In the genomic region with DNA sequence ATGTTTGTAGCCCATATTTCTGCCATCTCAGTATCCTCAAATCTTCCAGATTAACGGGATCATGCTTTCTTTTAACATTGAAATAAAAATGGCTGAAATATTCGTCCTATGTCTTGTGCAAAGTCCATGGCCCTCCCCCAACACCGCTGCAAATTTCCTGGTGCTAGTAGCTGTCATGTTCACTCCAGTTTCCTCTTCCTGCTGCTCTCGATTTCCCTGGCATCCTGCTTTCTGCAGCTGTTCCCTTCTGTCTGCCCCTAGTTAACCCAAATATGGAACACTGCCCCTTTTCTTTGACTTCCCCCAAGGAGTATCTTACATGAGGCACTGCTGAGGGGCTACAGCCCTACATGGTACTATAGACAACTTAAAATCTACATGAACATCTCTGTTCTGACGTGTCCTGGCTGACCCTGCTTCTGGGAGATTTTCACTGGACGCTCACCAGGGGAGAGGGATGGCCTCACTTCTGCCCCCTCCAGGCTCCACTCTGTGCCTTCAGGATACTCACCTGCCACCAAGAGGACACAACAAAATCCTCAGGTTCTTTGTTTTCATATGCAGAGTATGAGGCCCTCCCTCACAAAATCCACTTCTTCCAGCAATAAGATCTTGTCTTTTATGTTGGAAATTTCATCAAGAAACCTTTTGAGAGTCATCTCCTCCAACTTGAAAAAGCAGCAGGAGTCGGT, we compare ENCODE assay signal across 11 cellular contexts. TPM values are rescaled to one million over a fixed set of nuclear protein-coding genes. Genes with fewer than 3 reads are reported as not detected.
DNase-seq lines count a peak whose midpoint lies in the region; ATAC-seq, FAIRE-seq and TF ChIP-seq lines count a peak whose summit lies in the region.
"Had no signal": no experiment of that assay in that cellular context is flagged by ENCODE, and none has a peak within 500 bp of the region (broad histone marks: within the 10 kb centered on the region; RNA-seq: fewer than 3 reads in every experiment).

No MANE protein-coding gene starts in this region.

- H3K9me3 Mint-ChIP-seq in GM23338 (no peaks in the 10 kb centered on the region; the same call in 2 of the 3 replicates), glutamatergic neuron (ENCODE audit: unreplicated experiment) (peaks cover 3% of the 10 kb centered on the region)
- H3K9me3 Mint-ChIP-seq: activated CD4-positive, alpha-beta memory T cell treated with anti-CD3 and anti-CD28 coated beads for 36 hours had no signal

- TF ChIP-seq CTCF in A549 (IDR thresholded peaks at IDR 0.05) (peak; percentile 21; the same call in 1 of the 3 replicates), GM23338 (conservative IDR thresholded peaks at IDR 0.05; ENCODE audit: low read depth in 2 of 2) (peak; percentile 75 to 87), Panc1 (IDR thresholded peaks at IDR 0.05) (peak; percentile 68), glutamatergic neuron (IDR thresholded peaks at IDR 0.05; ENCODE audit: partially characterized antibody, unreplicated experiment) (peak; percentile 23)

- no peak overlapping the region for H3K27ac ChIP-seq in A549
- peak overlapping the region; percentile 42 for H3K27ac ChIP-seq in GM23338 (ENCODE audit: low read depth)
- H3K27ac ChIP-seq in Panc1 (ENCODE audit: low read length), result no peak overlapping the region

- H3K4me1 ChIP-seq in A549, result no peaks in the 10 kb centered on the region
- peaks cover 17% of the 10 kb centered on the region for H3K4me1 ChIP-seq in GM23338 (ENCODE audit: insufficient read depth)
- H3K4me1 ChIP-seq in Panc1 (ENCODE audit: control insufficient read depth, insufficient read depth, low read length), result no peaks in the 10 kb centered on the region

- ATAC-seq in A549, result peak; percentile 73 to 93; a peak in 5 of 6 replicates
- ATAC-seq in GM23338, result peak; percentile 99
- ATAC-seq in Panc1, result peak; percentile 76
- ATAC-seq in HG03571 (IDR thresholded peaks at IDR 0.05; ENCODE audit: unreplicated experiment), result no peak

- intact Hi-C loops in Panc1 (cut with micrococcal nuclease; ENCODE audit: unreplicated experiment), result no loop called here

- H3F3A ChIP-seq in GM23338 (replicated peaks; ENCODE audit: low read depth), result no peaks in the 10 kb centered on the region; the same call in 1 of the 2 replicates

- no peak for FAIRE-seq in A549 (lab: Jason Lieb, UNC)

- H3K27me3 Mint-ChIP-seq in GM23338 (ENCODE audit: insufficient read depth, low read depth, poor library complexity) (peaks cover 2% of the 10 kb centered on the region), glutamatergic neuron (ENCODE audit: unreplicated experiment) (no peaks in the 10 kb centered on the region)
- H3K27me3 Mint-ChIP-seq: activated CD4-positive, alpha-beta memory T cell treated with anti-CD3 and anti-CD28 coated beads for 36 hours had no signal

- H3K36me3 Mint-ChIP-seq in GM23338 (ENCODE audit: low read depth) (no peaks in the 10 kb centered on the region), glutamatergic neuron (ENCODE audit: unreplicated experiment) (peaks cover under 1% of the 10 kb centered on the region)
- H3K36me3 Mint-ChIP-seq: activated CD4-positive, alpha-beta memory T cell treated with anti-CD3 and anti-CD28 coated beads for 36 hours had no signal

- CTCF ChIA-PET in A549 (lab: Yijun Ruan, JAX) (interaction anchor here (1.6 to 1.8 kb wide), 2 partner anchors 10 to 17 kb away, joined by 4 to 6 read pairs; no protein-coding TSS in a partner anchor), Panc1 (lab: Charles Lee) (no interaction called here)

- peak overlapping the region; percentile 11; the same call in 1 of the 2 replicates for H2AFZ ChIP-seq in GM23338

- TF ChIP-seq POLR2A in A549 (IDR thresholded peaks at IDR 0.05; ENCODE audit: low read length), result no peak

- no peak for TF ChIP-seq EP300 in A549 (IDR thresholded peaks at IDR 0.05)

- no peaks in the 10 kb centered on the region for H3K79me2 ChIP-seq in GM23338 (replicated peaks; ENCODE audit: insufficient read depth)

- BruUV-seq in Panc1 (replicated peaks; lab: Mats Ljungman, UMichigan), result no TSS peak

- peak in 1 of 2 experiments; percentile 22; a peak in 1 of 5 replicates for TF ChIP-seq RAD21 in A549 (conservative IDR thresholded peaks at IDR 0.05 in 1 of 2, IDR thresholded peaks at IDR 0.05 in 1 of 2)

- H3K36me3 ChIP-seq in GM23338 (ENCODE audit: insufficient read depth) (no peaks in the 10 kb centered on the region), Panc1 (ENCODE audit: control insufficient read depth, insufficient read depth, low read length) (no peaks in the 10 kb centered on the region)

- H3K27me3 ChIP-seq in GM23338 (ENCODE audit: insufficient read depth) (no peaks in the 10 kb centered on the region), Panc1 (ENCODE audit: control insufficient read depth, insufficient read depth, low read length) (no peaks in the 10 kb centered on the region)

- H3K4me3 Mint-ChIP-seq in GM23338 (peak overlapping the region; percentile 55), glutamatergic neuron (ENCODE audit: unreplicated experiment) (peak overlapping the region; percentile 8)
- H3K4me3 Mint-ChIP-seq: activated CD4-positive, alpha-beta memory T cell treated with anti-CD3 and anti-CD28 coated beads for 36 hours had no signal

- H3K9me3 ChIP-seq in A549, result no peaks in the 10 kb centered on the region
- no peaks in the 10 kb centered on the region for H3K9me3 ChIP-seq in Panc1 (ENCODE audit: control insufficient read depth, insufficient read depth, low read depth, low read length)

- H3K4me2 ChIP-seq in A549, result no peak overlapping the region
- peak overlapping the region; percentile 50 for H3K4me2 ChIP-seq in GM23338

- DNase-seq in A549 (ENCODE audit: low read depth in 1 of 2, low spot score in 1 of 2) (peak; percentile 33 to 39), GM23338 (ENCODE audit: low spot score) (peak; percentile 88), Panc1 (ENCODE audit: low read depth, low spot score) (no peak), glutamatergic neuron (peak; percentile 66), D341Med (ENCODE audit: low spot score) (no peak), inferior parietal cortex (ENCODE audit: extremely low spot score) (no peak), activated T-cell treated with anti-CD3 and anti-CD28 coated beads for 4 hours (no peak)
- DNase-seq: activated CD4-positive, alpha-beta memory T cell treated with anti-CD3 and anti-CD28 coated beads for 36 hours; foreskin melanocyte; stimulated activated CD4-positive, alpha-beta T cell treated with anti-CD3 and anti-CD28 coated beads, Interleukin-1b, Interleukin-23, amount 100 ng/mL, for 48 hours had no signal

- WGBS in A549 (ENCODE audit: missing lambda C conversion rate), result 61% methylated on average over 7 of the region's 7 CpGs

- H3K4me1 Mint-ChIP-seq in GM23338, result peaks cover 24% of the 10 kb centered on the region
- H3K4me1 Mint-ChIP-seq in glutamatergic neuron (ENCODE audit: low read depth, unreplicated experiment), result peaks cover 6% of the 10 kb centered on the region

- in situ Hi-C loops in Panc1 (cut with HindIII; ENCODE audit: low pct_unique_long_range_greater_than_20kb, low sequenced_read_pairs), result no loop called here

- no peaks in the 10 kb centered on the region for H3K9me2 ChIP-seq in GM23338 (ENCODE audit: insufficient read depth)

- POLR2A ChIA-PET in A549 (lab: Yijun Ruan, JAX), result no interaction called here
- POLR2A ChIA-PET in Panc1 (lab: Charles Lee), result no interaction called here

- H4K20me1 ChIP-seq in GM23338 (replicated peaks; ENCODE audit: insufficient read depth), result no peaks in the 10 kb centered on the region

- no peak overlapping the region for H3K4me3 ChIP-seq in A549
- no peak overlapping the region for H3K4me3 ChIP-seq in GM23338
- H3K4me3 ChIP-seq in Panc1 (ENCODE audit: low read depth in 2 of 2, low read length in 2 of 2), result no peak overlapping the region

- peak overlapping the region; percentile 94 for H3K27ac Mint-ChIP-seq in GM23338
- peak overlapping the region; percentile 70 for H3K27ac Mint-ChIP-seq in glutamatergic neuron (ENCODE audit: unreplicated experiment)
- H3K27ac Mint-ChIP-seq: activated CD4-positive, alpha-beta memory T cell treated with anti-CD3 and anti-CD28 coated beads for 36 hours had no signal

TF ChIP-seq in A549, 52 proteins besides CTCF, POLR2A, EP300 and RAD21 (continues in another document):
- TF ChIP-seq SMC3 (IDR thresholded peaks at IDR 0.05), result no peak
- TF ChIP-seq RNF2 (IDR thresholded peaks at IDR 0.05; ENCODE audit: borderline replicate concordance, low read depth), result no peak
- TF ChIP-seq HOXB5 (CRISPR knock-in tag; IDR thresholded peaks at IDR 0.05), result no peak
- TF ChIP-seq ELK1 (IDR thresholded peaks at IDR 0.05; ENCODE audit: low read depth, low read length), result no peak

TF ChIP-seq in GM23338, 12 proteins besides CTCF, POLR2A, EP300 and RAD21 (continues in another document):
- no peak for TF ChIP-seq EZH2 (IDR thresholded peaks at IDR 0.05; ENCODE audit: low read depth, unreplicated experiment)
- TF ChIP-seq STAT1 (IDR thresholded peaks at IDR 0.05; ENCODE audit: unreplicated experiment), result no peak

RNA-seq across cellular contexts. Expression of gene SCUBE2, which starts 29.4 kb away (rescaled TPM):
- polyA plus RNA-seq in A549 (2011; rRNA removed) (0.63 and 1.4 TPM in 2 replicates), A549 (2017; fragmentation: RNase III; extraction: RNeasy Plus Mini Kit Qiagen cat#74134 plus additional on column Dnase treatment) (0.21 to 0.49 TPM (median 0.45 TPM) in 3 replicates), GM23338 (2016; fragmentation: Nextera tagmentation; extraction: Ambion mirVana) (0.47 and 1.2 TPM in 2 replicates)
- 0.26 TPM in 2 replicates for polyA plus RNA-seq in A549 (2012; cell fraction: cytosol; rRNA removed)
- polyA plus RNA-seq in A549 (2012; cell fraction: nucleus; rRNA removed), result 0.29 and 0.36 TPM in 2 replicates
- polyA minus RNA-seq in A549 (2011; rRNA and poly(A)+ RNA removed), result 1.3 TPM in 2 replicates
- total RNA-seq in GM23338 (2014; rRNA removed; shearing (Covaris generic)), result 0.63 TPM in 1 of 2 replicates, not detected in the other
- total RNA-seq in Panc1 (2021; ENCODE audit: unreplicated experiment) (2.8 TPM), glutamatergic neuron (ENCODE audit: unreplicated experiment) (2.5 TPM)
- 6.2 TPM for polyA plus RNA-seq in Panc1 (2012; ENCODE audit: insufficient read length)
- total RNA-seq: activated CD4-positive, alpha-beta memory T cell treated with anti-CD3 and anti-CD28 coated beads for 36 hours had no signal

Comparison
In these comparisons a context has a peak if more than half of its experiments do, and no peak if none do; other contexts are left out.
1. DNase-seq: peak in A549 (2 of 2), GM23338 (single experiment) and glutamatergic neuron (single experiment); none in Panc1 (single experiment), D341Med (single experiment), inferior parietal cortex (single experiment) and activated T-cell treated with anti-CD3 and anti-CD28 coated beads for 4 hours (single experiment).
2. CTCF ChIP-seq: peak in every context shown above with its lines; median percentile 81 in GM23338; 68 in Panc1; 23 in glutamatergic neuron; 21 in A549.